Comparison of ENCODE assay signal across 23 cellular contexts in genomic region chr2:241855245-241855887, GRCh38. TPM values are rescaled to one million over a fixed set of nuclear protein-coding genes. Genes with fewer than 3 reads are reported as not detected.
DNase-seq lines count a peak whose midpoint lies in the region; ATAC-seq and TF ChIP-seq lines count a peak whose summit lies in the region.
"Had no signal": no experiment of that assay in that cellular context is flagged by ENCODE, and none has a peak within 500 bp of the region (broad histone marks: within the 10 kb centered on the region; RNA-seq: fewer than 3 reads in every experiment).

No MANE protein-coding gene starts in this region.

- peaks cover 66 to 86% (median 75%) of the 10 kb centered on the region in 10 experiments for H3K4me1 ChIP-seq in BLaER1 treated with 17β-estradiol and CSF1 and Interleukin-3, amounts not matched to agents 10 nM and 100 nM
- peaks cover 2% of the 10 kb centered on the region for H3K4me1 ChIP-seq in mesendoderm (ENCODE audit: control insufficient read depth, low read depth, low read length)

- BruUV-seq in MCF 10A (replicated peaks; lab: Mats Ljungman, UMichigan): no TSS peak

- H3K9me3 ChIP-seq in BLaER1 treated with 17β-estradiol and CSF1 and Interleukin-3, amounts not matched to agents 10 nM and 100 nM (replicated peaks in 1 of 11): no peaks in the 10 kb centered on the region
- H3K9me3 ChIP-seq: SJCRH30, thyroid gland had no signal

- H2BK15ac ChIP-seq in mesendoderm (replicated peaks; ENCODE audit: low read depth): no peak overlapping the region

- H3K56ac ChIP-seq in mesendoderm (ENCODE audit: low read length): no peak overlapping the region

- no peak overlapping the region for H3K23ac ChIP-seq in mesendoderm (ENCODE audit: low read length)

- no peak overlapping the region for H2BK5ac ChIP-seq in mesendoderm (ENCODE audit: low read length)

- peaks cover 0 to 39% (median 0%) of the 10 kb centered on the region in 11 experiments; a peak in 7 of 22 replicates for H4K20me1 ChIP-seq in BLaER1 treated with 17β-estradiol and CSF1 and Interleukin-3, amounts not matched to agents 10 nM and 100 nM

- H3K4ac ChIP-seq in mesendoderm (ENCODE audit: low read depth, low read length): no peak overlapping the region

- H4K5ac ChIP-seq in mesendoderm (ENCODE audit: low read length): no peak overlapping the region

- no peaks in the 10 kb centered on the region for H3K79me1 ChIP-seq in mesendoderm (ENCODE audit: low read length)

- no peaks in the 10 kb centered on the region for H3K79me2 ChIP-seq in mesendoderm (ENCODE audit: control insufficient read depth, insufficient read depth, low read length)
- H3K79me2 ChIP-seq: parathyroid adenoma had no signal

- intact Hi-C loops in MCF 10A (cut with micrococcal nuclease): no loop called here

- peaks cover 22% of the 10 kb centered on the region for H3K4me1 Mint-ChIP-seq in activated naive CD8-positive, alpha-beta T cell treated with anti-CD3 and anti-CD28 coated beads, Interleukin-2, amount 50 U/mL, for 24 hours
- H3K4me1 Mint-ChIP-seq in memory B cell: peaks cover 9% of the 10 kb centered on the region
- no peaks in the 10 kb centered on the region for H3K4me1 Mint-ChIP-seq in MCF 10A (ENCODE audit: insufficient read depth, unreplicated experiment)

- DNase-seq in 8988T (peak; percentile 21), memory B cell (ENCODE audit: low spot score in 2 of 2) (no peak), MCF 10A (ENCODE audit: unreplicated experiment) (no peak), mesendoderm (no peak), activated gamma-delta T cell (lab: John Stamatoyannopoulos, UW) (no peak), midbrain (lab: John Stamatoyannopoulos, UW) (no peak)
- DNase-seq in activated naive CD8-positive, alpha-beta T cell treated with anti-CD3 and anti-CD28 coated beads, Interleukin-2, amount 50 U/mL, for 24 hours: no peak
- DNase-seq: activated CD4-positive, alpha-beta T cell treated with anti-CD3 and anti-CD28 coated beads, Interleukin-2, amount 50 U/mL, for 48 hours; activated effector memory CD4-positive, alpha-beta T cell treated with Interleukin-2 at 50 U/mL for 16 hours; GF-D8; Karpas-422; NCI-H1092 treated with DMSO at 0.1 percent for 48 hours; NCI-H69; small intestine; T-helper 9 cell; thyroid gland had no signal

- no peak overlapping the region for H2BK120ac ChIP-seq in mesendoderm (ENCODE audit: low read depth, low read length)

- H3K4me3 ChIP-seq in BLaER1 treated with 17β-estradiol and CSF1 and Interleukin-3, amounts not matched to agents 10 nM and 100 nM: peak overlapping the region in 1 of 10 experiments; percentile 12; a peak in 1 of 20 replicates
- H3K4me3 ChIP-seq in mesendoderm (ENCODE audit: low read length): no peak overlapping the region
- H3K4me3 ChIP-seq: SJCRH30, thyroid gland had no signal

- no peak overlapping the region for H4K8ac ChIP-seq in mesendoderm (ENCODE audit: low read depth, low read length)

- POLR2A ChIA-PET in MCF 10A (lab: Yijun Ruan, JAX): no interaction called here

- H2AK5ac ChIP-seq in mesendoderm (ENCODE audit: low read length): no peak overlapping the region

- peak overlapping the region; percentile 86 to 100 (median 99) for H3K4me2 ChIP-seq in BLaER1 treated with 17β-estradiol and CSF1 and Interleukin-3, amounts not matched to agents 10 nM and 100 nM
- H3K4me2 ChIP-seq in mesendoderm (ENCODE audit: low read length): no peak overlapping the region

- peaks cover 0 to 25% (median 0%) of the 10 kb centered on the region in 11 experiments; a peak in 5 of 22 replicates for H3K36me3 ChIP-seq in BLaER1 treated with 17β-estradiol and CSF1 and Interleukin-3, amounts not matched to agents 10 nM and 100 nM
- no peaks in the 10 kb centered on the region for H3K36me3 ChIP-seq in mesendoderm (ENCODE audit: control insufficient read depth, insufficient read depth, low read length)
- H3K36me3 ChIP-seq: SJCRH30, thyroid gland had no signal

- no CpG with 5 or more reads among the region's 18 CpGs for WGBS in mesendoderm (ENCODE audit: extremely low coverage, insufficient coverage, low lambda C conversion rate)

- H3K18ac ChIP-seq in mesendoderm (ENCODE audit: low read length): no peak overlapping the region

- no peak for TF ChIP-seq CTCF in MCF 10A (IDR thresholded peaks at IDR 0.05; ENCODE audit: unreplicated experiment)

- CTCF ChIA-PET in MCF 10A (lab: Yijun Ruan, JAX): interaction anchor here (0.7 kb wide), 1 partner anchor 1078 kb away, joined by 4 read pairs; no protein-coding TSS in a partner anchor

- H3K27ac ChIP-seq in BLaER1 treated with 17β-estradiol and CSF1 and Interleukin-3, amounts not matched to agents 10 nM and 100 nM: peak overlapping the region in 6 of 11 experiments; percentile 12 to 45 (median 26); a peak in 7 of 22 replicates
- H3K27ac ChIP-seq in mesendoderm (ENCODE audit: low read depth, low read length): no peak overlapping the region
- H3K27ac ChIP-seq: parathyroid adenoma, thyroid gland had no signal

- peaks cover 14% of the 10 kb centered on the region for H3K36me3 Mint-ChIP-seq in activated naive CD8-positive, alpha-beta T cell treated with anti-CD3 and anti-CD28 coated beads, Interleukin-2, amount 50 U/mL, for 24 hours (ENCODE audit: low read depth)
- no peaks in the 10 kb centered on the region for H3K36me3 Mint-ChIP-seq in memory B cell
- no peaks in the 10 kb centered on the region for H3K36me3 Mint-ChIP-seq in MCF 10A (ENCODE audit: insufficient read depth, unreplicated experiment)

- no peak overlapping the region for H3K27ac Mint-ChIP-seq in activated naive CD8-positive, alpha-beta T cell treated with anti-CD3 and anti-CD28 coated beads, Interleukin-2, amount 50 U/mL, for 24 hours
- H3K27ac Mint-ChIP-seq in memory B cell (peak overlapping the region; percentile 41), MCF 10A (ENCODE audit: low read depth, unreplicated experiment) (no peak overlapping the region)

- peak overlapping the region; percentile 87 for H3K4me3 Mint-ChIP-seq in activated naive CD8-positive, alpha-beta T cell treated with anti-CD3 and anti-CD28 coated beads, Interleukin-2, amount 50 U/mL, for 24 hours
- H3K4me3 Mint-ChIP-seq in memory B cell (no peak overlapping the region), MCF 10A (ENCODE audit: unreplicated experiment) (no peak overlapping the region)

- peak overlapping the region in 7 of 11 experiments; percentile 37 to 97 (median 59); a peak in 14 of 22 replicates for H3K9ac ChIP-seq in BLaER1 treated with 17β-estradiol and CSF1 and Interleukin-3, amounts not matched to agents 10 nM and 100 nM
- no peak overlapping the region for H3K9ac ChIP-seq in mesendoderm (ENCODE audit: low read length)
- H3K9ac ChIP-seq: parathyroid adenoma had no signal

- H3K9me3 Mint-ChIP-seq in activated naive CD8-positive, alpha-beta T cell treated with anti-CD3 and anti-CD28 coated beads, Interleukin-2, amount 50 U/mL, for 24 hours: no peaks in the 10 kb centered on the region
- no peaks in the 10 kb centered on the region for H3K9me3 Mint-ChIP-seq in memory B cell
- H3K9me3 Mint-ChIP-seq in MCF 10A (ENCODE audit: unreplicated experiment): no peaks in the 10 kb centered on the region

- ATAC-seq in activated naive CD8-positive, alpha-beta T cell treated with anti-CD3 and anti-CD28 coated beads, Interleukin-2, amount 50 U/mL, for 24 hours: no peak
- no peak for ATAC-seq in memory B cell (ENCODE audit: low read depth)
- ATAC-seq: left lobe of liver had no signal

- H3K27me3 ChIP-seq in BLaER1 treated with 17β-estradiol and CSF1 and Interleukin-3, amounts not matched to agents 10 nM and 100 nM: no peaks in the 10 kb centered on the region; a peak in 1 of 22 replicates
- H3K27me3 ChIP-seq in mesendoderm (ENCODE audit: insufficient read depth, low read length, poor library complexity): no peaks in the 10 kb centered on the region
- H3K27me3 ChIP-seq: thyroid gland had no signal

- no peaks in the 10 kb centered on the region for H3K27me3 Mint-ChIP-seq in activated naive CD8-positive, alpha-beta T cell treated with anti-CD3 and anti-CD28 coated beads, Interleukin-2, amount 50 U/mL, for 24 hours
- no peaks in the 10 kb centered on the region for H3K27me3 Mint-ChIP-seq in memory B cell
- H3K27me3 Mint-ChIP-seq in MCF 10A (ENCODE audit: insufficient read depth, unreplicated experiment): no peaks in the 10 kb centered on the region

RNA-seq across cellular contexts. Expression of gene PDCD1, which starts 3.3 kb away (rescaled TPM):
- total RNA-seq in MCF 10A (2022): not detected in 2 replicates
- polyA plus RNA-seq in mesendoderm (2013, experiment 1 of 2): 0.87 TPM
- polyA plus RNA-seq in mesendoderm (2013, experiment 2 of 2): 0.78 TPM
- total RNA-seq: endothelial cell of umbilical vein, H4, OCI-LY7 had no signal
- polyA plus RNA-seq: endothelial cell of umbilical vein had no signal

RNA-seq across cellular contexts. Expression of gene RTP5, which starts 14.2 kb away (rescaled TPM):
- not detected in 2 replicates for total RNA-seq in MCF 10A (2022)
- not detected for polyA plus RNA-seq in mesendoderm (2013, experiment 1 of 2)
- polyA plus RNA-seq in mesendoderm (2013, experiment 2 of 2): not detected
- total RNA-seq: endothelial cell of umbilical vein, H4, left lobe of liver, OCI-LY7, SJCRH30 had no signal
- polyA plus RNA-seq: endothelial cell of umbilical vein had no signal

RNA-seq across cellular contexts. Expression of gene NEU4, which starts 46.4 kb away (rescaled TPM):
- not detected in 2 replicates for total RNA-seq in MCF 10A (2022)
- 0.04 TPM for polyA plus RNA-seq in mesendoderm (2013, experiment 1 of 2)
- 0.04 TPM for polyA plus RNA-seq in mesendoderm (2013, experiment 2 of 2)
- total RNA-seq: endothelial cell of umbilical vein, H4 had no signal
- polyA plus RNA-seq: endothelial cell of umbilical vein had no signal
